Comparison of ENCODE assay signal across 11 cellular contexts in genomic region chr11:117458275-117459120, GRCh38.
DNase-seq lines count a peak whose midpoint lies in the region; ATAC-seq and TF ChIP-seq lines count a peak whose summit lies in the region.
"Had no signal": no experiment of that assay in that cellular context is flagged by ENCODE, and none has a peak within 500 bp of the region (broad histone marks: within the 10 kb centered on the region; RNA-seq: fewer than 3 reads in every experiment).

No MANE protein-coding gene starts in this region.

- no peak overlapping the region for H3K27ac Mint-ChIP-seq in mesothelial cell of epicardium
- H3K27ac Mint-ChIP-seq: T-cell had no signal

- H3K9me3 ChIP-seq in SJCRH30 (replicated peaks), result no peaks in the 10 kb centered on the region
- H3K9me3 ChIP-seq: vagina had no signal

- peaks cover 26% of the 10 kb centered on the region for H3K27me3 Mint-ChIP-seq in mesothelial cell of epicardium (ENCODE audit: low read depth)

- H3K4me3 Mint-ChIP-seq in mesothelial cell of epicardium, result no peak overlapping the region
- H3K4me3 Mint-ChIP-seq: T-cell had no signal

- TF ChIP-seq CTCF in GM12864 (IDR thresholded peaks at IDR 0.05; ENCODE audit: low read depth, low read length, missing control alignments) (no peak), mesothelial cell of epicardium (IDR thresholded peaks at IDR 0.05; ENCODE audit: unreplicated experiment) (no peak)

- peaks cover 2% of the 10 kb centered on the region for H3K36me3 Mint-ChIP-seq in mesothelial cell of epicardium
- H3K36me3 Mint-ChIP-seq: T-cell had no signal

- H3K4me1 Mint-ChIP-seq in mesothelial cell of epicardium, result no peaks in the 10 kb centered on the region
- H3K4me1 Mint-ChIP-seq: T-cell had no signal

- peak; percentile 56 for ATAC-seq in HG02678 (IDR thresholded peaks at IDR 0.05; ENCODE audit: unreplicated experiment)
- no peak for ATAC-seq in HG02571 (IDR thresholded peaks at IDR 0.05; ENCODE audit: unreplicated experiment)

- peaks cover 18% of the 10 kb centered on the region for H3K9me3 Mint-ChIP-seq in mesothelial cell of epicardium

- no peak overlapping the region for H3K27ac ChIP-seq in SJCRH30
- H3K27ac ChIP-seq: esophagus muscularis mucosa, vagina had no signal

- H3K36me3 ChIP-seq in SJCRH30, result no peaks in the 10 kb centered on the region
- H3K36me3 ChIP-seq: vagina had no signal

- H3K27me3 ChIP-seq in SJCRH30, result no peaks in the 10 kb centered on the region
- H3K27me3 ChIP-seq: esophagus muscularis mucosa, vagina had no signal

- H3K4me3 ChIP-seq in GM12864 (ENCODE audit: low read depth, low read length) (peak overlapping the region; percentile 45), SJCRH30 (no peak overlapping the region)
- H3K4me3 ChIP-seq: esophagus muscularis mucosa, vagina had no signal

- DNase-seq in GM12864 (ENCODE audit: low read depth) (peak; percentile 44), SJCRH30 (peak; percentile 14 to 26), myocyte (ENCODE audit: low read depth) (peak; percentile 48), iPS-NIHi7 (ENCODE audit: extremely low spot score) (no peak), HT-29 (ENCODE audit: low spot score) (no peak), mesothelial cell of epicardium (ENCODE audit: low spot score in 2 of 2, unreplicated experiment in 2 of 2) (no peak)
- DNase-seq: T-cell had no signal

- no peaks in the 10 kb centered on the region for H3K4me1 ChIP-seq in SJCRH30
- H3K4me1 ChIP-seq: esophagus muscularis mucosa, vagina had no signal

Comparison
In these comparisons a context has a peak if more than half of its experiments do, and no peak if none do; other contexts are left out.
1. DNase-seq: peak in GM12864 (single experiment), SJCRH30 (2 of 2) and myocyte (single experiment); none in iPS-NIHi7 (single experiment), HT-29 (single experiment) and mesothelial cell of epicardium (0 of 2).